1 cellular context compared by ENCODE assay signal in genomic region chr7:155653773-155654172, GRCh38.
TF ChIP-seq lines count a peak whose summit lies in the region.

No MANE protein-coding gene starts in this region.

TF ChIP-seq in SK-N-SH, 30 proteins besides CTCF, POLR2A, EP300 and RAD21 (continued from another document):
- TF ChIP-seq USF2 (IDR thresholded peaks at IDR 0.05; ENCODE audit: borderline replicate concordance, low read depth, low read length) (no peak), IRF3 (IDR thresholded peaks at IDR 0.05; ENCODE audit: low read depth, low read length) (no peak)
